In the genomic region with DNA sequence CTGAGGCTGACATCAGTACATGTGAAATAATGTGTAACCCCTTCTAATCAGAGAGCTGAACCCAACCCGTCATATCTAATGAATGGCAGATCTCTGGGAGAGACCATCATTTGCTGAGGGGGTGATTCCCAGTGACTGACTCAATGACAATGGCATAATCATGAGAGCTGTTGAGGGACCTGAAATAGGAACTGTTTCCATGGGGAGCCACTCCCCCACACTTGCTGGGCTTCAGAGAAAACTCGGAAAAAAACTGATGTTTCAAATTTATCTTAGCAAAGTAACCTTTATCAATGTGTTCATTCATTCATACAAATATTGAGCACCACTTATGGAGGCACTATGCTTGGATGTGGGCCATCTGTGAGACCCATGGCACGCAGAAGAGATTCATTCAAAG, we compare ENCODE assay signal across 23 cellular contexts.
"Had no signal": no experiment of that assay in that cellular context is flagged by ENCODE, and none has a peak within 500 bp of the region (broad histone marks: within the 10 kb centered on the region; RNA-seq: fewer than 3 reads in every experiment).

No MANE protein-coding gene starts in this region.

- H3K36me3 ChIP-seq: colonic mucosa, gastrocnemius medialis, left lung, lower lobe of right lung had no signal

- H3K27me3 ChIP-seq: colonic mucosa, esophagus squamous epithelium, gastrocnemius medialis, heart right ventricle, left lung had no signal

- H3K4me3 ChIP-seq: colonic mucosa, esophagus squamous epithelium, gastrocnemius medialis, heart right ventricle, left lung, lower lobe of right lung, mucosa of descending colon had no signal

- H3K27ac ChIP-seq: colonic mucosa, epithelial cell of prostate, esophagus squamous epithelium, gastrocnemius medialis, heart right ventricle, left lung, lower lobe of right lung had no signal

- H3K36me3 Mint-ChIP-seq: naive B cell had no signal

- H3K9me3 Mint-ChIP-seq: dendritic cell treated with granulocyte-macrophage colony-stimulating factor and Interleukin-4, amounts not matched to agents 40 ng/mL and 50 ng/mL, for 4 days; effector memory CD8-positive, alpha-beta T cell; endodermal cell had no signal

- H3K27me3 Mint-ChIP-seq: dendritic cell treated with granulocyte-macrophage colony-stimulating factor and Interleukin-4, amounts not matched to agents 40 ng/mL and 50 ng/mL, for 4 days had no signal

- DNase-seq: colonic mucosa; cortex of kidney; effector CD8-positive, alpha-beta T cell; effector memory CD8-positive, alpha-beta T cell; endodermal cell; erythroblast; esophagus squamous epithelium; foreskin fibroblast; foreskin melanocyte; gastrocnemius medialis; glutamatergic neuron; heart right ventricle; hippocampal formation; left cardiac atrium; left lung; left ventricle myocardium superior; lower lobe of right lung; mesenchymal stem cell; mucosa of descending colon; naive B cell had no signal

- H3K4me1 ChIP-seq: colonic mucosa, esophagus squamous epithelium, gastrocnemius medialis, heart right ventricle, left lung, lower lobe of right lung had no signal

- H3K27ac Mint-ChIP-seq: dendritic cell treated with granulocyte-macrophage colony-stimulating factor and Interleukin-4, amounts not matched to agents 40 ng/mL and 50 ng/mL, for 4 days; effector memory CD8-positive, alpha-beta T cell; endodermal cell; mesothelial cell of epicardium; naive B cell had no signal

- H3K4me1 Mint-ChIP-seq: endodermal cell, mesothelial cell of epicardium, naive B cell had no signal

- H3K4me3 Mint-ChIP-seq: dendritic cell treated with granulocyte-macrophage colony-stimulating factor and Interleukin-4, amounts not matched to agents 40 ng/mL and 50 ng/mL, for 4 days; effector memory CD8-positive, alpha-beta T cell; endodermal cell; mesothelial cell of epicardium; naive B cell had no signal

- H3K9me3 ChIP-seq: colonic mucosa, esophagus squamous epithelium, gastrocnemius medialis, heart right ventricle, left lung, lower lobe of right lung, mucosa of descending colon had no signal
